8 cellular contexts compared by ENCODE assay signal in genomic region chr15:76337739-76338554, GRCh38.
A peak's percentile ranks its signal among the peaks of the same experiment; 100 is the strongest.
DNase-seq lines count a peak whose midpoint lies in the region; ATAC-seq and TF ChIP-seq lines count a peak whose summit lies in the region.

No MANE protein-coding gene starts in this region.

- TF ChIP-seq CTCF in AG10803 (conservative IDR thresholded peaks at IDR 0.05; ENCODE audit: low read length) (no peak), HFF-Myc (IDR thresholded peaks at IDR 0.05; ENCODE audit: low read depth, low read length, missing control alignments) (no peak)

- H3K36me3 Mint-ChIP-seq in memory B cell = peaks cover 4% of the 10 kb centered on the region

- no peak for ATAC-seq in memory B cell (ENCODE audit: low read depth)
- no peak for ATAC-seq in HG02678 (IDR thresholded peaks at IDR 0.05; ENCODE audit: unreplicated experiment)

- peak overlapping the region; percentile 87 for H3K27ac Mint-ChIP-seq in memory B cell

- H3K4me1 Mint-ChIP-seq in memory B cell = peaks cover 47% of the 10 kb centered on the region

- DNase-seq in AG10803 (ENCODE audit: low read depth) (no peak), HFF-Myc (ENCODE audit: extremely low read depth, low read depth) (no peak), memory B cell (ENCODE audit: low spot score in 2 of 2) (peak in 1 of 2 donors; percentile 45), activated gamma-delta T cell (lab: John Stamatoyannopoulos, UW) (no peak), AG20443 (ENCODE audit: low spot score) (no peak), dedifferentiated amniotic fluid mesenchymal stem cell (ENCODE audit: extremely low spot score) (no peak)
- DNase-seq in activated T-cell treated with anti-CD3 and anti-CD28 coated beads, Interleukin-2, amount 50 U/mL, for 1 hour = peak; percentile 51

- peaks cover 37% of the 10 kb centered on the region for H3K27me3 Mint-ChIP-seq in memory B cell

- peaks cover 3% of the 10 kb centered on the region for H3K9me3 Mint-ChIP-seq in memory B cell

- H3K4me3 ChIP-seq in AG10803 (ENCODE audit: low read length) (peak overlapping the region; percentile 57), HFF-Myc (replicated peaks; ENCODE audit: low read depth, low read length) (peak overlapping the region; percentile 75)

- H3K4me3 Mint-ChIP-seq in memory B cell = peak overlapping the region; percentile 82
